ENCODE assay signal across 21 cellular contexts in genomic region chr2:171813126-171813525, GRCh38.
"Had no signal": no experiment of that assay in that cellular context is flagged by ENCODE, and none has a peak within 500 bp of the region (broad histone marks: within the 10 kb centered on the region; RNA-seq: fewer than 3 reads in every experiment).

No MANE protein-coding gene starts in this region.

- H3K36me3 ChIP-seq: adrenal gland had no signal

- H3K4me3 ChIP-seq: adrenal gland, Peyer's patch had no signal

- H3K27me3 Mint-ChIP-seq: activated CD8-positive, alpha-beta T cell treated with anti-CD3 and anti-CD28 coated beads for 36 hours; activated naive CD8-positive, alpha-beta T cell treated with anti-CD3 and anti-CD28 coated beads, Interleukin-2, amount 10 ng/mL, durations not matched to agents 7 days and 5 days had no signal

- H3K9me3 ChIP-seq: adrenal gland, Peyer's patch had no signal

- ATAC-seq: activated CD8-positive, alpha-beta T cell treated with anti-CD3 and anti-CD28 coated beads for 36 hours; activated T-cell treated with anti-CD3 and anti-CD28 coated beads, Interleukin-2, amount 50 U/mL, for 72 hours had no signal

- H3K4me1 Mint-ChIP-seq: activated naive CD8-positive, alpha-beta T cell treated with anti-CD3 and anti-CD28 coated beads, Interleukin-2, amount 10 ng/mL, durations not matched to agents 7 days and 5 days had no signal

- H3K4me3 Mint-ChIP-seq: activated CD8-positive, alpha-beta T cell treated with anti-CD3 and anti-CD28 coated beads for 36 hours; activated naive CD8-positive, alpha-beta T cell treated with anti-CD3 and anti-CD28 coated beads, Interleukin-2, amount 10 ng/mL, durations not matched to agents 7 days and 5 days; activated T-cell treated with anti-CD3 and anti-CD28 coated beads, Interleukin-2, amount 50 U/mL, for 72 hours had no signal

- DNase-seq: activated CD4-positive, alpha-beta T cell treated with anti-CD3 and anti-CD28 coated beads for 4 hours; activated CD8-positive, alpha-beta memory T cell treated with anti-CD3 and anti-CD28 coated beads, Interleukin-2, amount 50 U/mL, for 4 hours; activated CD8-positive, alpha-beta T cell treated with anti-CD3 and anti-CD28 coated beads for 36 hours; activated naive CD4-positive, alpha-beta T cell treated with anti-CD3 and anti-CD28 coated beads, Interleukin-2, amount 50 U/mL, for 16 hours; activated naive CD8-positive, alpha-beta T cell treated with anti-CD3 and anti-CD28 coated beads, Interleukin-2, amount 10 ng/mL, durations not matched to agents 7 days and 5 days; activated T-cell treated with anti-CD3 and anti-CD28 coated beads, Interleukin-2, amount 50 U/mL, for 72 hours; adrenal gland; anterior cingulate cortex; caudate nucleus; KG1; NCI-H1048; NCI-H1930; NCI-H345; NCI-H510A; NCI-H526 treated with DMSO at 0.1 percent for 48 hours; NCI-H82; Peyer's patch; SHP77 treated with DMSO at 0.1 percent for 48 hours; T-helper 2 cell; T1000 had no signal

- H3K27ac Mint-ChIP-seq: activated CD8-positive, alpha-beta T cell treated with anti-CD3 and anti-CD28 coated beads for 36 hours; activated naive CD8-positive, alpha-beta T cell treated with anti-CD3 and anti-CD28 coated beads, Interleukin-2, amount 10 ng/mL, durations not matched to agents 7 days and 5 days; activated T-cell treated with anti-CD3 and anti-CD28 coated beads, Interleukin-2, amount 50 U/mL, for 72 hours had no signal

- H3K9me3 Mint-ChIP-seq: activated CD8-positive, alpha-beta T cell treated with anti-CD3 and anti-CD28 coated beads for 36 hours; activated naive CD8-positive, alpha-beta T cell treated with anti-CD3 and anti-CD28 coated beads, Interleukin-2, amount 10 ng/mL, durations not matched to agents 7 days and 5 days; activated T-cell treated with anti-CD3 and anti-CD28 coated beads, Interleukin-2, amount 50 U/mL, for 72 hours had no signal

- H3K4me1 ChIP-seq: Peyer's patch had no signal

- H3K27me3 ChIP-seq: adrenal gland, Peyer's patch had no signal

- H3K27ac ChIP-seq: adrenal gland, Peyer's patch, RWPE1 had no signal
